In genomic region chr11:68433541-68433940, GRCh38 we compare ENCODE assay signal across 20 cellular contexts. TPM values are rescaled to one million over a fixed set of nuclear protein-coding genes. Genes with fewer than 3 reads are reported as not detected.
A peak's percentile ranks its signal among the peaks of the same experiment; 100 is the strongest.
DNase-seq lines count a peak whose midpoint lies in the region; ATAC-seq, FAIRE-seq and TF ChIP-seq lines count a peak whose summit lies in the region.
"Had no signal": no experiment of that assay in that cellular context is flagged by ENCODE, and none has a peak within 500 bp of the region (broad histone marks: within the 10 kb centered on the region; RNA-seq: fewer than 3 reads in every experiment).

No MANE protein-coding gene starts in this region.

- no peak for ATAC-seq in K562
- ATAC-seq: A549 had no signal

- peaks cover 6% of the 10 kb centered on the region for H3K9me3 Mint-ChIP-seq in type B pancreatic cell

- H3K23ac ChIP-seq in neuronal stem cell (ENCODE audit: low read depth, low read length, poor library complexity), result peak overlapping the region; percentile 17

- peak overlapping the region; percentile 59 to 93 (median 82) for H3K4me2 ChIP-seq in BLaER1 treated with 17β-estradiol and CSF1 and Interleukin-3, amounts not matched to agents 10 nM and 100 nM
- H3K4me2 ChIP-seq in K562 (ENCODE audit: insufficient read depth, low read length) (no peak overlapping the region), neuronal stem cell (ENCODE audit: insufficient read depth, low read length, poor library complexity, severe bottlenecking) (no peak overlapping the region)
- H3K4me2 ChIP-seq: A549 had no signal

- peaks cover 48 to 81% (median 75%) of the 10 kb centered on the region in 10 experiments for H3K4me1 ChIP-seq in BLaER1 treated with 17β-estradiol and CSF1 and Interleukin-3, amounts not matched to agents 10 nM and 100 nM
- H3K4me1 ChIP-seq in K562 (replicated peaks in 1 of 2; ENCODE audit: control insufficient read depth in 2 of 2, insufficient read depth in 2 of 2, low read length in 2 of 2) (peaks cover 15 to 39% of the 10 kb centered on the region in 2 experiments; a peak in 4 of 5 replicates), neuronal stem cell (ENCODE audit: control insufficient read depth in 2 of 2, insufficient read depth in 1 of 2, low read depth in 1 of 2, low read length in 2 of 2) (no peaks in the 10 kb centered on the region)
- H3K4me1 ChIP-seq: HAP-1 had no signal

- no peak overlapping the region for H3K4ac ChIP-seq in neuronal stem cell (ENCODE audit: low read length)

- intact Hi-C loops in K562 (cut with micrococcal nuclease), result no loop called here

- no peak for TF ChIP-seq POLR2A in K562 (conservative IDR thresholded peaks at IDR 0.05)

- CTCF ChIA-PET in K562 (lab: Yijun Ruan, JAX; ENCODE audit: low intra/inter-chr PET ratio), result no interaction called here

- H2BK15ac ChIP-seq in neuronal stem cell (ENCODE audit: low read length), result no peak overlapping the region

- H3K27me3 ChIP-seq in BLaER1 treated with 17β-estradiol and CSF1 and Interleukin-3, amounts not matched to agents 10 nM and 100 nM, result peaks cover 0 to 17% (median 0%) of the 10 kb centered on the region in 11 experiments; a peak in 3 of 22 replicates
- H3K27me3 ChIP-seq in K562 (ENCODE audit: control insufficient read depth in 2 of 2, insufficient read depth in 2 of 2, low read length in 2 of 2), result no peaks in the 10 kb centered on the region
- no peaks in the 10 kb centered on the region for H3K27me3 ChIP-seq in neuronal stem cell (ENCODE audit: control insufficient read depth in 3 of 3, insufficient read depth in 3 of 3, low read depth in 1 of 3, low read length in 3 of 3)

- H3K4me3 Mint-ChIP-seq in type B pancreatic cell, result no peak overlapping the region
- H3K4me3 Mint-ChIP-seq: CD14-positive monocyte; CD4-positive, alpha-beta T cell; CD8-positive, alpha-beta memory T cell; HFFc6 had no signal

- H4K20me1 ChIP-seq in BLaER1 treated with 17β-estradiol and CSF1 and Interleukin-3, amounts not matched to agents 10 nM and 100 nM, result peaks cover 0 to 81% (median 34%) of the 10 kb centered on the region in 11 experiments; a peak in 16 of 22 replicates
- H4K20me1 ChIP-seq in K562 (replicated peaks; ENCODE audit: control insufficient read depth, insufficient read depth, low read length), result no peaks in the 10 kb centered on the region; the same call in 1 of the 2 replicates

- H3K36me3 ChIP-seq in BLaER1 treated with 17β-estradiol and CSF1 and Interleukin-3, amounts not matched to agents 10 nM and 100 nM, result peaks cover 18 to 81% (median 53%) of the 10 kb centered on the region in 11 experiments
- H3K36me3 ChIP-seq in K562 (ENCODE audit: control insufficient read depth, insufficient read depth, low read length), result peaks cover 63% of the 10 kb centered on the region; the same call in 2 of the 3 replicates
- H3K36me3 ChIP-seq in neuronal stem cell (replicated peaks in 1 of 2; ENCODE audit: control insufficient read depth in 2 of 2, insufficient read depth in 2 of 2, low read length in 2 of 2), result peaks cover 26 to 83% of the 10 kb centered on the region in 2 donors

- peaks cover 16 to 19% (median 18%) of the 10 kb centered on the region in 11 experiments for H3K9me3 ChIP-seq in BLaER1 treated with 17β-estradiol and CSF1 and Interleukin-3, amounts not matched to agents 10 nM and 100 nM (replicated peaks in 1 of 11)
- no peaks in the 10 kb centered on the region; the same call in 1 of the 2 replicates for H3K9me3 ChIP-seq in K562 (replicated peaks; ENCODE audit: control insufficient read depth, insufficient read depth, low read depth, low read length)
- H3K9me3 ChIP-seq in neuronal stem cell (replicated peaks in 1 of 2; ENCODE audit: control insufficient read depth in 2 of 2, insufficient read depth in 1 of 2, low read depth in 1 of 2, low read length in 2 of 2), result peaks cover 8 to 12% of the 10 kb centered on the region in 2 donors

- H3K18ac ChIP-seq in neuronal stem cell (ENCODE audit: low read length), result no peak overlapping the region

- no peak overlapping the region for H3K27ac ChIP-seq in BLaER1 treated with 17β-estradiol and CSF1 and Interleukin-3, amounts not matched to agents 10 nM and 100 nM
- H3K27ac ChIP-seq in K562 (ENCODE audit: extremely low read depth, low read depth, low read length) (no peak overlapping the region), neuronal stem cell (replicated peaks; ENCODE audit: low read length) (no peak overlapping the region)
- H3K27ac ChIP-seq: A549 had no signal

- TF ChIP-seq CTCF in K562 (IDR thresholded peaks at IDR 0.05 in 2 of 3, conservative IDR thresholded peaks at IDR 0.05 in 1 of 3; ENCODE audit: insufficient read depth in 2 of 3, low read depth in 1 of 3, low read length in 3 of 3) (no peak), type B pancreatic cell (conservative IDR thresholded peaks at IDR 0.05) (no peak)

- peaks cover 18% of the 10 kb centered on the region for H3K36me3 Mint-ChIP-seq in type B pancreatic cell

- H2BK120ac ChIP-seq in neuronal stem cell (ENCODE audit: low read depth, low read length), result no peak overlapping the region

- no peak overlapping the region for H3K4me3 ChIP-seq in BLaER1 treated with 17β-estradiol and CSF1 and Interleukin-3, amounts not matched to agents 10 nM and 100 nM
- H3K4me3 ChIP-seq in K562, result no peak overlapping the region
- H3K4me3 ChIP-seq in neuronal stem cell (ENCODE audit: low read length in 2 of 2), result no peak overlapping the region
- H3K4me3 ChIP-seq: A549, HAP-1 had no signal

- in situ Hi-C loops in K562 (cut with MboI), result no loop called here
- in situ Hi-C loops in ACHN (cut with HindIII; ENCODE audit: low pct_ligation_motif_present, low pct_unique_long_range_greater_than_20kb, low sequenced_read_pairs), result no loop called here

- H4K8ac ChIP-seq in neuronal stem cell (ENCODE audit: low read depth, low read length), result no peak overlapping the region

- H3K4me1 Mint-ChIP-seq in type B pancreatic cell (ENCODE audit: unreplicated experiment), result peaks cover 5% of the 10 kb centered on the region
- H3K4me1 Mint-ChIP-seq: CD8-positive, alpha-beta memory T cell had no signal

- POLR2A ChIA-PET in K562 (lab: Yijun Ruan, JAX), result no interaction called here

- H3K14ac ChIP-seq in neuronal stem cell (ENCODE audit: low read length), result no peak overlapping the region

- H2BK5ac ChIP-seq in neuronal stem cell (ENCODE audit: low read length), result no peak overlapping the region

- no peak for TF ChIP-seq EP300 in K562 (IDR thresholded peaks at IDR 0.05; ENCODE audit: low read length)

- no peak overlapping the region for H4K91ac ChIP-seq in neuronal stem cell (ENCODE audit: low read depth, low read length, poor library complexity)

- peaks cover 4% of the 10 kb centered on the region for H3K79me1 ChIP-seq in neuronal stem cell (ENCODE audit: low read depth, low read length)

- peak overlapping the region in 2 of 11 experiments; percentile 8 to 39; a peak in 2 of 22 replicates for H3K9ac ChIP-seq in BLaER1 treated with 17β-estradiol and CSF1 and Interleukin-3, amounts not matched to agents 10 nM and 100 nM
- no peak overlapping the region for H3K9ac ChIP-seq in K562 (ENCODE audit: insufficient read depth in 1 of 2, low read depth in 2 of 2, low read length in 2 of 2)
- H3K9ac ChIP-seq in neuronal stem cell (ENCODE audit: low read depth, low read length, poor library complexity), result peak overlapping the region; percentile 45

- H2AK5ac ChIP-seq in neuronal stem cell (ENCODE audit: low read depth, low read length), result no peak overlapping the region

- H2AFZ ChIP-seq in K562 (ENCODE audit: low read depth, low read length), result no peak overlapping the region
- no peak overlapping the region for H2AFZ ChIP-seq in neuronal stem cell (ENCODE audit: low read length)

- no peak for FAIRE-seq in K562 (lab: Jason Lieb, UNC)
- FAIRE-seq: A549, D721Med, G401.6, GM12892, H54 had no signal

- peaks cover 12% of the 10 kb centered on the region for H3K9me1 ChIP-seq in K562 (ENCODE audit: control insufficient read depth, insufficient read depth, low read length)

- no peaks in the 10 kb centered on the region for H3K79me2 ChIP-seq in K562 (ENCODE audit: control insufficient read depth, insufficient read depth, low read length)

- BruUV-seq in K562 (replicated peaks; lab: Mats Ljungman, UMichigan), result no TSS peak

- no peak for TF ChIP-seq RAD21 in K562 (CRISPR knock-in tag; conservative IDR thresholded peaks at IDR 0.05 in 1 of 2, IDR thresholded peaks at IDR 0.05 in 1 of 2)

- H3K27me3 Mint-ChIP-seq in type B pancreatic cell, result no peaks in the 10 kb centered on the region
- H3K27me3 Mint-ChIP-seq: CD4-positive, alpha-beta T cell had no signal

- H3K27ac Mint-ChIP-seq in type B pancreatic cell, result no peak overlapping the region
- H3K27ac Mint-ChIP-seq: CD4-positive, alpha-beta T cell; CD8-positive, alpha-beta memory T cell; HFFc6 had no signal

- no peak for DNase-seq in K562 (ENCODE audit: extremely low read depth in 1 of 4, low spot score in 3 of 4)
- DNase-seq in neuronal stem cell (ENCODE audit: low spot score), result no peak
- DNase-seq in type B pancreatic cell (ENCODE audit: extremely low spot score, unreplicated experiment), result peak; percentile 69
- DNase-seq in NCI-H446 (lab: John Stamatoyannopoulos, UW), result no peak
- DNase-seq in ACHN, result no peak
- DNase-seq in DMS153 (lab: John Stamatoyannopoulos, UW), result no peak
- DNase-seq: 8988T; CD4-positive, alpha-beta T cell; CD8-positive, alpha-beta memory T cell; DND-41; GOT3; HFFc6 had no signal

- 92% methylated on average over 27 of the region's 31 CpGs for WGBS in K562 (ENCODE audit: insufficient coverage, low coverage, missing lambda C conversion rate)
- no CpG with 5 or more reads among the region's 31 CpGs for WGBS in neuronal stem cell (ENCODE audit: extremely low coverage in 2 of 2, insufficient read length in 2 of 2, insufficient replicate concordance in 1 of 2), 2 donors

- no peak overlapping the region for H2BK12ac ChIP-seq in neuronal stem cell (ENCODE audit: low read length)

RNA-seq across cellular contexts. Expression of gene PPP6R3, which starts 27.0 kb away (rescaled TPM):
- 136 and 375 TPM in 2 replicates for total RNA-seq in K562 (2011; cell fraction: chromatin; rRNA removed; ENCODE audit: low replicate concordance)
- total RNA-seq in K562 (2011; cell fraction: nucleolus; rRNA removed), result 57.0 and 86.1 TPM in 2 replicates
- total RNA-seq in K562 (2011; cell fraction: nucleoplasm; rRNA removed), result 132 and 147 TPM in 2 replicates
- total RNA-seq in K562 (2014; rRNA removed) (96.1 and 103 TPM in 2 replicates), K562 (2014; rRNA removed; fragmentation: Illumina TruSeq; extraction: Trizol) (110 and 132 TPM in 2 replicates), K562 (2015; rRNA removed; fragmentation: Illumina TruSeq; extraction: Trizol) (111 and 117 TPM in 2 replicates), K562 (2021) (90.3 and 91.2 TPM in 2 replicates), type B pancreatic cell (ENCODE audit: low replicate concordance) (102 and 104 TPM in 2 replicates)
- polyA plus RNA-seq in K562 (2011; rRNA removed) (58.4 and 75.6 TPM in 2 replicates), K562 (2014; fragmentation: Illumina TruSeq; extraction: Trizol) (69.1 and 80.6 TPM in 2 replicates), K562 (2014; fragmentation: Nextera tagmentation; extraction: Ambion mirVana) (10 to 100 TPM; 20.3 to 32.5 TPM), K562 (2014; rRNA removed) (46.7 and 48.4 TPM in 2 replicates)
- polyA plus RNA-seq in K562 (2011; cell fraction: cytosol; rRNA removed), result 25.4 and 35.3 TPM in 2 replicates
- 95.8 and 111 TPM in 2 replicates for polyA plus RNA-seq in K562 (2011; cell fraction: nucleus; rRNA removed)
- 45.4 and 55.1 TPM in 2 replicates for polyA plus RNA-seq in K562 (2012)
- polyA minus RNA-seq in K562 (2011; rRNA and poly(A)+ RNA removed), result 179 and 197 TPM in 2 replicates
- polyA minus RNA-seq in K562 (2011; cell fraction: cytosol; rRNA and poly(A)+ RNA removed), result 67.2 and 87.0 TPM in 2 replicates
- polyA minus RNA-seq in K562 (2011; cell fraction: nucleus; rRNA and poly(A)+ RNA removed), result 114 and 187 TPM in 2 replicates
- polyA plus RNA-seq in neuronal stem cell (2013, experiment 1 of 2), result 55.3 TPM
- 57.5 TPM for polyA plus RNA-seq in neuronal stem cell (2013, experiment 2 of 2)

Comparison
In these comparisons a context has a peak if more than half of its experiments do, and no peak if none do; other contexts are left out.
1. H3K4me2 ChIP-seq: peak in BLaER1 treated with 17β-estradiol and CSF1 and Interleukin-3, amounts not matched to agents 10 nM and 100 nM (11 of 11); none in K562 (single experiment) and neuronal stem cell (single experiment).